Comparison of ENCODE assay signal across 10 cellular contexts in the genomic region with DNA sequence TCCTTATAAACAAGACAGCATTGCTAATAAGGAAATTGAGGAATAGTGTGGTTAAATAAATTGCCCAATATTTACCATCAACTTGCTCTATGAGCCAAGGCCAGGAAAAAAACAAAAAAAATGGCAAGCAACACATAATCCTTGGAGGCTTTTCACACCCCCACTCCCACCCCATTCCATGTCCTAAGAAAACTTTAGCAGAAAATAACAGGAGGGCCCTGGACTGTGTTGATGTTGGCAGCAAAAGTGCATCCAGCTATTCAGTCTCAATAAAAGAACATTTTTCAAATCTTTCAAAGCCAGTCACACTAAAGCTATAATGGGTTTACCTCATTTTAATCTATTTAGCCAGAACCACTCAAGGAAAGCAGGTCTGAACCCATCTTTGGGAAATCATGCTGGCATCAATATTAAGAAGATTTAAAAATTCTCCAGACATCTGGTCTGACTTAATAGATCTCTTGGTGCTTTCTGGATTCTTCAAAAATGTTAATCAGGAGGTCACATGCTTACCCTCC. TPM values are rescaled to one million over a fixed set of nuclear protein-coding genes. Genes with fewer than 3 reads are reported as not detected.
DNase-seq lines count a peak whose midpoint lies in the region; ATAC-seq and TF ChIP-seq lines count a peak whose summit lies in the region.
"Had no signal": no experiment of that assay in that cellular context is flagged by ENCODE, and none has a peak within 500 bp of the region (broad histone marks: within the 10 kb centered on the region; RNA-seq: fewer than 3 reads in every experiment).

No MANE protein-coding gene starts in this region.

- no peak overlapping the region for H3K27ac Mint-ChIP-seq in activated T-helper 17 cell treated with anti-CD3 and anti-CD28 coated beads, Interleukin-2, amount 50 U/mL, for 72 hours
- H3K27ac Mint-ChIP-seq: neural progenitor cell had no signal

- no peak overlapping the region for H3K4me3 ChIP-seq in fibroblast of pulmonary artery (replicated peaks; ENCODE audit: low read depth, low read length)
- H3K4me3 ChIP-seq: neural progenitor cell had no signal

- peaks cover 43% of the 10 kb centered on the region for H3K4me1 Mint-ChIP-seq in activated T-helper 17 cell treated with anti-CD3 and anti-CD28 coated beads, Interleukin-2, amount 50 U/mL, for 72 hours

- no peaks in the 10 kb centered on the region for H3K27me3 Mint-ChIP-seq in activated T-helper 17 cell treated with anti-CD3 and anti-CD28 coated beads, Interleukin-2, amount 50 U/mL, for 72 hours

- no peak overlapping the region for H3K4me3 Mint-ChIP-seq in activated T-helper 17 cell treated with anti-CD3 and anti-CD28 coated beads, Interleukin-2, amount 50 U/mL, for 72 hours
- H3K4me3 Mint-ChIP-seq: neural progenitor cell had no signal

- ATAC-seq in GM18867 (IDR thresholded peaks at IDR 0.05; ENCODE audit: unreplicated experiment) = no peak
- no peak for ATAC-seq in activated T-helper 17 cell treated with anti-CD3 and anti-CD28 coated beads, Interleukin-2, amount 50 U/mL, for 72 hours (replicated peaks)
- ATAC-seq: PC-3 had no signal

- no peak for TF ChIP-seq CTCF in fibroblast of pulmonary artery (IDR thresholded peaks at IDR 0.05; ENCODE audit: low read length, missing control alignments)

- DNase-seq in GF-D8 (lab: John Stamatoyannopoulos, UW) = peak; percentile 82
- peak; percentile 96 for DNase-seq in NCI-H82 treated with DMSO at 0.1 percent for 48 hours (lab: John Stamatoyannopoulos, UW; ENCODE audit: unreplicated experiment)
- peak; percentile 78 for DNase-seq in fibroblast of pulmonary artery (ENCODE audit: low read depth)
- peak; percentile 10 for DNase-seq in smooth muscle cell of the brain vasculature (ENCODE audit: low read depth, low spot score)
- no peak for DNase-seq in mucosa of gallbladder (ENCODE audit: low spot score)
- DNase-seq: amygdala had no signal

- H3K9me3 Mint-ChIP-seq in activated T-helper 17 cell treated with anti-CD3 and anti-CD28 coated beads, Interleukin-2, amount 50 U/mL, for 72 hours = no peaks in the 10 kb centered on the region

- H3K36me3 Mint-ChIP-seq in activated T-helper 17 cell treated with anti-CD3 and anti-CD28 coated beads, Interleukin-2, amount 50 U/mL, for 72 hours (ENCODE audit: low read depth) = peaks cover 2% of the 10 kb centered on the region

RNA-seq across cellular contexts. Expression of a gene that starts 34.6 kb away (rescaled TPM):
- 24.0 TPM for total RNA-seq in mucosa of gallbladder
- 100 to 1,000 TPM; 168 to 190 TPM for total RNA-seq in activated T-helper 17 cell treated with anti-CD3 and anti-CD28 coated beads, Interleukin-2, amount 50 U/mL, for 72 hours
